In genomic region chr2:61537590-61538178, GRCh38 we compare ENCODE assay signal across 1 cellular context.
TF ChIP-seq lines count a peak whose summit lies in the region.

No MANE protein-coding gene starts in this region.

TF ChIP-seq in HepG2, 621 proteins besides CTCF, POLR2A, EP300 and RAD21 (continued from another document and continues in another):
- no peak for TF ChIP-seq ARID4A (CRISPR knock-in tag; IDR thresholded peaks at IDR 0.05; ENCODE audit: borderline replicate concordance)
- TF ChIP-seq ZFP91 (CRISPR knock-in tag; IDR thresholded peaks at IDR 0.05; ENCODE audit: borderline replicate concordance) = no peak
- TF ChIP-seq HDAC6 (IDR thresholded peaks at IDR 0.05; ENCODE audit: low read depth, low read length) = no peak
- no peak for TF ChIP-seq ZMYM3 (CRISPR knock-in tag; IDR thresholded peaks at IDR 0.05)
- TF ChIP-seq ATM (IDR thresholded peaks at IDR 0.05; ENCODE audit: borderline replicate concordance) = no peak
- no peak for TF ChIP-seq GRHL1 (CRISPR knock-in tag; conservative IDR thresholded peaks at IDR 0.05)
- TF ChIP-seq ZNF670 (CRISPR knock-in tag; IDR thresholded peaks at IDR 0.05; ENCODE audit: borderline replicate concordance) = no peak
- no peak for TF ChIP-seq GATA4 (IDR thresholded peaks at IDR 0.05; ENCODE audit: borderline replicate concordance, low read depth)
- 0 out of 2 replicates have a peak, but pooled peaks have one; percentile 0 for TF ChIP-seq ZNF510 (CRISPR knock-in tag; IDR thresholded peaks at IDR 0.05; ENCODE audit: low read depth)
- no peak for TF ChIP-seq ZNF564 (CRISPR knock-in tag; IDR thresholded peaks at IDR 0.05)
- no peak for TF ChIP-seq HNF1B (CRISPR knock-in tag; IDR thresholded peaks at IDR 0.05)
- no peak for TF ChIP-seq MTA3 (CRISPR knock-in tag; IDR thresholded peaks at IDR 0.05)
- no peak for TF ChIP-seq CSRNP1 (CRISPR knock-in tag; IDR thresholded peaks at IDR 0.05)
- no peak for TF ChIP-seq ZHX1 (CRISPR knock-in tag; IDR thresholded peaks at IDR 0.05; ENCODE audit: low read depth)
- TF ChIP-seq ZNF17 (CRISPR knock-in tag; IDR thresholded peaks at IDR 0.05) = no peak
- TF ChIP-seq DMTF1 (CRISPR knock-in tag; IDR thresholded peaks at IDR 0.05) = no peak
- peak; percentile 40; the same call in 1 of the 2 replicates for TF ChIP-seq ZNF780A (CRISPR knock-in tag; IDR thresholded peaks at IDR 0.05)
- no peak for TF ChIP-seq CEBPZ (IDR thresholded peaks at IDR 0.05; ENCODE audit: low read length)
- TF ChIP-seq NFE2L2 (IDR thresholded peaks at IDR 0.05; ENCODE audit: low read length) = no peak
- no peak for TF ChIP-seq MTERF4 (CRISPR knock-in tag; IDR thresholded peaks at IDR 0.05)
- TF ChIP-seq ZFP90 (CRISPR knock-in tag; IDR thresholded peaks at IDR 0.05; ENCODE audit: borderline replicate concordance) = no peak
- no peak for TF ChIP-seq MXD4 (CRISPR knock-in tag; IDR thresholded peaks at IDR 0.05)
- no peak for TF ChIP-seq ATF7-NPFF (CRISPR knock-in tag; IDR thresholded peaks at IDR 0.05; ENCODE audit: low read depth)
- no peak for TF ChIP-seq E2F2 (CRISPR knock-in tag; IDR thresholded peaks at IDR 0.05; ENCODE audit: borderline replicate concordance)
- no peak for TF ChIP-seq PHF5A (CRISPR knock-in tag; IDR thresholded peaks at IDR 0.05; ENCODE audit: low read depth, unreplicated experiment)
- no peak for TF ChIP-seq ZNF124 (CRISPR knock-in tag; IDR thresholded peaks at IDR 0.05)
- TF ChIP-seq ZNF225 (CRISPR knock-in tag; IDR thresholded peaks at IDR 0.05) = 0 out of 2 replicates have a peak, but pooled peaks have one; percentile 8
- TF ChIP-seq IRF9 (CRISPR knock-in tag; IDR thresholded peaks at IDR 0.05; ENCODE audit: borderline replicate concordance) = no peak
